ENCODE assay signal across 14 cellular contexts in genomic region chr17:9465216-9465921, GRCh38.
DNase-seq lines count a peak whose midpoint lies in the region; ATAC-seq and TF ChIP-seq lines count a peak whose summit lies in the region.
"Had no signal": no experiment of that assay in that cellular context is flagged by ENCODE, and none has a peak within 500 bp of the region (broad histone marks: within the 10 kb centered on the region; RNA-seq: fewer than 3 reads in every experiment).

No MANE protein-coding gene starts in this region.

- H3K27me3 Mint-ChIP-seq in mesothelial cell of epicardium (ENCODE audit: low read depth) = no peaks in the 10 kb centered on the region

- peak; percentile 35 for TF ChIP-seq CTCF in AG09319 (IDR thresholded peaks at IDR 0.05; ENCODE audit: low read depth, low read length)
- peak; percentile 5 for TF ChIP-seq CTCF in HFF-Myc (IDR thresholded peaks at IDR 0.05; ENCODE audit: low read depth, low read length, missing control alignments)
- TF ChIP-seq CTCF in epithelial cell of esophagus (IDR thresholded peaks at IDR 0.05; ENCODE audit: insufficient read depth, low read depth, low read length, missing control alignments) = peak; percentile 21
- no peak for TF ChIP-seq CTCF in mesothelial cell of epicardium (IDR thresholded peaks at IDR 0.05; ENCODE audit: unreplicated experiment)
- TF ChIP-seq CTCF in A673 (conservative IDR thresholded peaks at IDR 0.05; ENCODE audit: low read depth, low read length) = no peak

- POLR2A ChIA-PET in A673 (lab: Charles Lee; ENCODE audit: low non-redundant PET) = interaction anchor here (0.6 kb wide), 1 partner anchor 30 kb away, joined by 4 read pairs; no protein-coding TSS in a partner anchor

- DNase-seq in AG09319 (ENCODE audit: extremely low read depth, low read depth) (peak; percentile 45), HFF-Myc (ENCODE audit: extremely low read depth, low read depth) (peak; percentile 42), epithelial cell of esophagus (ENCODE audit: low read depth) (peak; percentile 82), mesothelial cell of epicardium (ENCODE audit: low spot score in 2 of 2, unreplicated experiment in 2 of 2) (no peak), HT-29 (ENCODE audit: low spot score) (no peak), A673 (ENCODE audit: low spot score) (no peak)
- DNase-seq: activated CD4-positive, alpha-beta T cell treated with anti-CD3 and anti-CD28 coated beads for 4 hours; cerebellar nuclear complex; COR-L47; NCI-H1930 had no signal

- H3K4me3 ChIP-seq in HFF-Myc (replicated peaks; ENCODE audit: low read depth, low read length) = no peak overlapping the region
- H3K4me3 ChIP-seq in epithelial cell of esophagus (ENCODE audit: low read length) = peak overlapping the region; percentile 29
- H3K4me3 ChIP-seq in A673 (ENCODE audit: low read depth, low read length, poor library complexity, severe bottlenecking) = no peak overlapping the region
- H3K4me3 ChIP-seq: K562 had no signal

- no peaks in the 10 kb centered on the region for H3K9me3 ChIP-seq in A673 (ENCODE audit: low read depth, low read length, poor library complexity, severe bottlenecking)

- CTCF ChIA-PET in A673 (lab: Charles Lee) = no interaction called here

- ATAC-seq in HG02840 (IDR thresholded peaks at IDR 0.05; ENCODE audit: low FRiP score, unreplicated experiment) (no peak), GM19328 (IDR thresholded peaks at IDR 0.05; ENCODE audit: unreplicated experiment) (no peak)
- ATAC-seq: K562, left lobe of liver had no signal

- no peak overlapping the region for H3K27ac ChIP-seq in A673 (ENCODE audit: low read depth, low read length, poor library complexity, severe bottlenecking)

- intact Hi-C loops in A673 (cut with micrococcal nuclease; ENCODE audit: unreplicated experiment) = no loop called here

- H3K4me3 Mint-ChIP-seq in mesothelial cell of epicardium = no peak overlapping the region

- peaks cover 3% of the 10 kb centered on the region for H3K36me3 Mint-ChIP-seq in mesothelial cell of epicardium

- peaks cover 16% of the 10 kb centered on the region for H3K4me1 Mint-ChIP-seq in mesothelial cell of epicardium

- no peaks in the 10 kb centered on the region for H3K9me3 Mint-ChIP-seq in mesothelial cell of epicardium

- H3K36me3 ChIP-seq in A673 (ENCODE audit: insufficient read depth, low read length, poor library complexity, severe bottlenecking) = no peaks in the 10 kb centered on the region

- BruUV-seq in A673 (replicated peaks; lab: Mats Ljungman, UMichigan) = no TSS peak

- peak overlapping the region; percentile 78 for H3K27ac Mint-ChIP-seq in mesothelial cell of epicardium

- no peaks in the 10 kb centered on the region for H3K27me3 ChIP-seq in A673 (replicated peaks; ENCODE audit: insufficient read depth, low read depth, low read length, poor library complexity)

- peaks cover 15% of the 10 kb centered on the region for H3K4me1 ChIP-seq in A673 (ENCODE audit: insufficient read depth, low read length, poor library complexity, severe bottlenecking)

Comparison
In these comparisons a context has a peak if more than half of its experiments do, and no peak if none do; other contexts are left out.
1. DNase-seq: peak in AG09319 (single experiment), HFF-Myc (single experiment) and epithelial cell of esophagus (single experiment); none in mesothelial cell of epicardium (0 of 2), HT-29 (single experiment) and A673 (single experiment).
2. CTCF ChIP-seq: peak in AG09319 (single experiment), HFF-Myc (single experiment) and epithelial cell of esophagus (single experiment); none in mesothelial cell of epicardium (single experiment) and A673 (single experiment).